In the genomic region with DNA sequence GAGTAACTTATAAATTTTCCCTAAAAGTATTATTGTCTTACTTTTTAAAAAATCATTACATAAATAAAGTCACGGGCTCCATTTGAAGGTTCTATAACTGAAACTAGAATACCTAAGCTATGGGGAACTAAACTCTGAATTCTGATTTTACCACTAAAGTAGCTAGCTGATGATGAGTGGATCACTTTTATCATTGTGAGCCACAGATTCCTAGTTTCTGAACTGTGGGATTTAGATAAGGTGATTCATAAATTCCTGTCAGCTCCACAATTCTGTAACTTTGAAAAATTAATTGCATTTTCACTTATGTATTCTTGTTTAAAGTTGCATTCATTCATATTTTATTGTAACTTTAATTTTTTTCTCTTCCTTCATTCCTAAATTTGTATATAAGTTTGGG, we compare ENCODE assay signal across 28 cellular contexts.
"Had no signal": no experiment of that assay in that cellular context is flagged by ENCODE, and none has a peak within 500 bp of the region (broad histone marks: within the 10 kb centered on the region; RNA-seq: fewer than 3 reads in every experiment).

No MANE protein-coding gene starts in this region.

- H3K4me1 Mint-ChIP-seq: activated T-helper 17 cell treated with anti-CD3 and anti-CD28 coated beads, Interleukin-2, amount 50 U/mL, for 72 hours; T-helper 17 cell had no signal

- H3K4me3 Mint-ChIP-seq: activated CD8-positive, alpha-beta T cell treated with anti-CD3 and anti-CD28 coated beads for 36 hours; activated naive CD8-positive, alpha-beta T cell; activated T-cell treated with anti-CD3 and anti-CD28 coated beads, Interleukin-2, amount 50 U/mL, for 4 hours; activated T-helper 17 cell treated with anti-CD3 and anti-CD28 coated beads, Interleukin-2, amount 50 U/mL, for 72 hours; effector memory CD8-positive, alpha-beta T cell; T-helper 17 cell; T-helper 2 cell treated with Interferon-gamma antibody and Interleukin-4, amounts not matched to agents 5 μg/mL and 100 μg/mL, for 36 hours had no signal

- H3K27ac ChIP-seq: body of pancreas, epithelial cell of prostate, esophagus squamous epithelium had no signal

- H3K27me3 Mint-ChIP-seq: activated CD8-positive, alpha-beta T cell treated with anti-CD3 and anti-CD28 coated beads for 36 hours; activated naive CD8-positive, alpha-beta T cell; activated T-helper 17 cell treated with anti-CD3 and anti-CD28 coated beads, Interleukin-2, amount 50 U/mL, for 72 hours; effector memory CD8-positive, alpha-beta T cell; T-helper 17 cell had no signal

- H3K27me3 ChIP-seq: body of pancreas, esophagus squamous epithelium had no signal

- ATAC-seq: activated CD8-positive, alpha-beta T cell treated with anti-CD3 and anti-CD28 coated beads for 36 hours; activated T-cell treated with anti-CD3 and anti-CD28 coated beads, Interleukin-2, amount 50 U/mL, for 4 hours; activated T-helper 17 cell treated with anti-CD3 and anti-CD28 coated beads, Interleukin-2, amount 50 U/mL, for 72 hours; body of pancreas; effector memory CD8-positive, alpha-beta T cell; T-helper 17 cell had no signal

- H3K4me3 ChIP-seq: body of pancreas, esophagus squamous epithelium had no signal

- H3K27ac Mint-ChIP-seq: activated CD8-positive, alpha-beta T cell treated with anti-CD3 and anti-CD28 coated beads for 36 hours; activated naive CD8-positive, alpha-beta T cell; activated T-helper 17 cell treated with anti-CD3 and anti-CD28 coated beads, Interleukin-2, amount 50 U/mL, for 72 hours; effector memory CD8-positive, alpha-beta T cell; T-helper 17 cell; T-helper 2 cell treated with Interferon-gamma antibody and Interleukin-4, amounts not matched to agents 5 μg/mL and 100 μg/mL, for 36 hours had no signal

- DNase-seq: activated CD4-positive, alpha-beta T cell treated with anti-CD3 and anti-CD28 coated beads for 48 hours; activated CD4-positive, alpha-beta T cell treated with anti-CD3 and anti-CD28 coated beads, Interleukin-2, amount 50 U/mL, for 1 hour; activated CD4-positive, alpha-beta T cell treated with anti-CD3 and anti-CD28 coated beads, Interleukin-2, amount 50 U/mL, for 48 hours; activated CD8-positive, alpha-beta memory T cell treated with anti-CD3 and anti-CD28 coated beads for 24 hours; activated CD8-positive, alpha-beta T cell treated with anti-CD3 and anti-CD28 coated beads for 36 hours; activated effector memory CD4-positive, alpha-beta T cell treated with Interleukin-2 at 50 U/mL for 16 hours; activated gamma-delta T cell treated with Interleukin-2 at 50 U/mL for 16 hours; activated naive CD4-positive, alpha-beta T cell treated with anti-CD3 and anti-CD28 coated beads, Interleukin-2, amount 50 U/mL, for 16 hours; activated naive CD4-positive, alpha-beta T cell treated with Interleukin-2 at 50 U/mL for 16 hours; activated T-cell treated with anti-CD3 and anti-CD28 coated beads, Interleukin-2, amount 50 U/mL, for 4 hours; amniotic stem cell; anterior cingulate cortex; body of pancreas; caudate nucleus; cortex of kidney; dermis blood vessel endothelial cell; effector CD4-positive, alpha-beta T cell; effector memory CD8-positive, alpha-beta T cell; esophagus squamous epithelium; foreskin melanocyte; head of caudate nucleus; T-helper 1 cell; T-helper 17 cell; T1000 had no signal

- H3K9me3 Mint-ChIP-seq: activated CD8-positive, alpha-beta T cell treated with anti-CD3 and anti-CD28 coated beads for 36 hours; activated T-helper 17 cell treated with anti-CD3 and anti-CD28 coated beads, Interleukin-2, amount 50 U/mL, for 72 hours; T-helper 2 cell treated with Interferon-gamma antibody and Interleukin-4, amounts not matched to agents 5 μg/mL and 100 μg/mL, for 36 hours had no signal

- H3K36me3 ChIP-seq: esophagus squamous epithelium had no signal

- H3K9me3 ChIP-seq: body of pancreas, esophagus squamous epithelium had no signal

- H3K36me3 Mint-ChIP-seq: activated naive CD8-positive, alpha-beta T cell had no signal
